Comparison of ENCODE assay signal across 18 cellular contexts in genomic region chr16:64950262-64950661, GRCh38.
DNase-seq lines count a peak whose midpoint lies in the region; ATAC-seq, FAIRE-seq and TF ChIP-seq lines count a peak whose summit lies in the region.
"Had no signal": no experiment of that assay in that cellular context is flagged by ENCODE, and none has a peak within 500 bp of the region (broad histone marks: within the 10 kb centered on the region; RNA-seq: fewer than 3 reads in every experiment).

No MANE protein-coding gene starts in this region.

- intact Hi-C loops in HepG2 (cut with micrococcal nuclease; ENCODE audit: unreplicated experiment), result no loop called here
- intact Hi-C loops in right lobe of liver (cut with DNase I), result no loop called here

- H3K36me3 ChIP-seq in HepG2 (replicated peaks in 1 of 2; ENCODE audit: control insufficient read depth in 1 of 2, insufficient read depth in 2 of 2, low read length in 2 of 2) (no peaks in the 10 kb centered on the region), right lobe of liver (no peaks in the 10 kb centered on the region), RWPE2 (ENCODE audit: low read depth) (peaks cover 10% of the 10 kb centered on the region; the same call in 1 of the 2 replicates), MM.1S (replicated peaks; ENCODE audit: insufficient read depth, low read length) (no peaks in the 10 kb centered on the region)

- H4K20me1 ChIP-seq in HepG2 (ENCODE audit: insufficient read depth, low read length) (no peaks in the 10 kb centered on the region), MM.1S (ENCODE audit: insufficient read depth, low read length) (no peaks in the 10 kb centered on the region)

- peaks cover 46% of the 10 kb centered on the region for H3K9me3 ChIP-seq in HepG2 (ENCODE audit: low read length)
- no peaks in the 10 kb centered on the region for H3K9me3 ChIP-seq in right lobe of liver
- no peaks in the 10 kb centered on the region for H3K9me3 ChIP-seq in RWPE2 (ENCODE audit: severe bottlenecking)
- no peaks in the 10 kb centered on the region; the same call in 1 of the 2 replicates for H3K9me3 ChIP-seq in MM.1S (replicated peaks; ENCODE audit: insufficient read depth, low read length)
- H3K9me3 ChIP-seq: thoracic aorta had no signal

- no peaks in the 10 kb centered on the region for H3K9me2 ChIP-seq in MM.1S (replicated peaks; ENCODE audit: insufficient read depth, low read length)

- no peak for FAIRE-seq in HepG2 (lab: Jason Lieb, UNC)

- no peaks in the 10 kb centered on the region for H3K27me3 ChIP-seq in HepG2 (ENCODE audit: control insufficient read depth in 1 of 2, insufficient read depth in 2 of 2, low read length in 2 of 2)
- H3K27me3 ChIP-seq in right lobe of liver, result no peaks in the 10 kb centered on the region
- no peaks in the 10 kb centered on the region for H3K27me3 ChIP-seq in RWPE2 (ENCODE audit: insufficient read depth, poor library complexity, severe bottlenecking)
- no peaks in the 10 kb centered on the region for H3K27me3 ChIP-seq in MM.1S (replicated peaks; ENCODE audit: insufficient read depth, low read length)
- H3K27me3 ChIP-seq: dorsolateral prefrontal cortex had no signal

- no peak overlapping the region for H3K4me3 ChIP-seq in HepG2 (replicated peaks in 1 of 3; ENCODE audit: insufficient read depth in 1 of 3, low read depth in 2 of 3, low read length in 3 of 3)
- H3K4me3 ChIP-seq in right lobe of liver, result no peak overlapping the region
- no peak overlapping the region for H3K4me3 ChIP-seq in RWPE2 (ENCODE audit: severe bottlenecking)
- H3K4me3 ChIP-seq in fibroblast of the aortic adventitia (ENCODE audit: low read depth, low read length), result no peak overlapping the region
- H3K4me3 ChIP-seq in MM.1S (ENCODE audit: low read length), result no peak overlapping the region
- H3K4me3 ChIP-seq: dorsolateral prefrontal cortex, thoracic aorta had no signal

- TF ChIP-seq EP300 in HepG2 (IDR thresholded peaks at IDR 0.05; ENCODE audit: low read depth in 2 of 2, low read length in 2 of 2) (no peak), HepG2 (CRISPR knock-in tag; IDR thresholded peaks at IDR 0.05; ENCODE audit: borderline replicate concordance) (no peak)

- TF ChIP-seq RAD21 in HepG2 (CRISPR knock-in tag; IDR thresholded peaks at IDR 0.05), result no peak

- POLR2A ChIA-PET in HepG2 (lab: Yijun Ruan, JAX) (no interaction called here), RWPE1 (lab: Yijun Ruan, JAX; ENCODE audit: low non-redundant PET) (no interaction called here)

- DNase-seq in HepG2 (ENCODE audit: low spot score), result no peak
- DNase-seq in right lobe of liver, result no peak
- no peak for DNase-seq in RWPE2 (ENCODE audit: low spot score)
- no peak for DNase-seq in fibroblast of the aortic adventitia (ENCODE audit: low read depth)
- no peak for DNase-seq in NOMO-1 (lab: John Stamatoyannopoulos, UW; ENCODE audit: unreplicated experiment in 2 of 2)
- no peak for DNase-seq in SHP77 (lab: John Stamatoyannopoulos, UW)
- no peak for DNase-seq in RWPE1 (ENCODE audit: low spot score)
- DNase-seq in MM.1S, result no peak
- DNase-seq: ACHN; activated gamma-delta T cell treated with Interleukin-2 at 50 U/mL for 16 hours; GOT3; KBM-7; left ventricle myocardium superior; NCI-H1417 treated with DMSO at 0.1 percent for 48 hours; NCI-H446; stimulated activated CD4-positive, alpha-beta T cell treated with anti-CD3 and anti-CD28 coated beads, Interleukin-2, amount 100 ng/mL, for 24 hours had no signal

- CTCF ChIA-PET in HepG2 (lab: Yijun Ruan, JAX; ENCODE audit: low intra/inter-chr PET ratio, low total read pairs), result no interaction called here
- CTCF ChIA-PET in RWPE1 (lab: Yijun Ruan, JAX), result no interaction called here

- H2AFZ ChIP-seq in HepG2 (ENCODE audit: low read length) (no peak overlapping the region), MM.1S (ENCODE audit: low read length) (no peak overlapping the region)

- H3K4me2 ChIP-seq in HepG2 (ENCODE audit: low read depth, low read length) (no peak overlapping the region), MM.1S (ENCODE audit: low read depth, low read length) (no peak overlapping the region)

- in situ Hi-C loops in HepG2 (cut with HindIII; ENCODE audit: extremely low pct_ligation_motif_present, low pct_unique_long_range_greater_than_20kb), result no loop called here

- no peaks in the 10 kb centered on the region for H3K4me1 ChIP-seq in HepG2 (ENCODE audit: insufficient read depth, low read length)
- no peaks in the 10 kb centered on the region for H3K4me1 ChIP-seq in right lobe of liver
- H3K4me1 ChIP-seq in RWPE2 (ENCODE audit: insufficient read depth, poor library complexity, severe bottlenecking), result no peaks in the 10 kb centered on the region
- no peaks in the 10 kb centered on the region for H3K4me1 ChIP-seq in MM.1S (ENCODE audit: low read length)

- TF ChIP-seq POLR2A in HepG2 (IDR thresholded peaks at IDR 0.05; ENCODE audit: insufficient read depth in 1 of 2, low read depth in 2 of 2, low read length in 2 of 2), result no peak
- TF ChIP-seq POLR2A in right lobe of liver (IDR thresholded peaks at IDR 0.05), result no peak

- H3F3A ChIP-seq in MM.1S (ENCODE audit: insufficient read depth, low read length), result no peaks in the 10 kb centered on the region

- H3K27ac ChIP-seq in HepG2 (ENCODE audit: extremely low read length, insufficient read depth, low read length), result no peak overlapping the region
- no peak overlapping the region for H3K27ac ChIP-seq in right lobe of liver
- H3K27ac ChIP-seq in RWPE2 (ENCODE audit: poor library complexity, severe bottlenecking), result no peak overlapping the region
- no peak overlapping the region for H3K27ac ChIP-seq in RWPE1
- no peak overlapping the region for H3K27ac ChIP-seq in MM.1S (ENCODE audit: low read length)
- H3K27ac ChIP-seq: dorsolateral prefrontal cortex, thoracic aorta had no signal

- BruUV-seq in HepG2 (replicated peaks; lab: Mats Ljungman, UMichigan), result no TSS peak

- 10% methylated on average over 7 of the region's 7 CpGs for WGBS in HepG2 (ENCODE audit: low lambda C conversion rate)
- 43% methylated on average over 5 of the region's 7 CpGs for WGBS in right lobe of liver (ENCODE audit: insufficient coverage, low coverage, low lambda C conversion rate, missing lambda C conversion rate)

- H3K9ac ChIP-seq in HepG2 (ENCODE audit: insufficient read depth, low read depth, low read length) (no peak overlapping the region), MM.1S (ENCODE audit: low read length) (no peak overlapping the region)

- H3K79me2 ChIP-seq in HepG2 (ENCODE audit: insufficient read depth, low read length), result no peaks in the 10 kb centered on the region
- H3K79me2 ChIP-seq in MM.1S (ENCODE audit: low read length), result no peaks in the 10 kb centered on the region

- peak; percentile 43; the same call in 2 of the 3 replicates for ATAC-seq in HepG2
- ATAC-seq in right lobe of liver, result no peak
- no peak for ATAC-seq in RWPE2 (ENCODE audit: low read depth)
- ATAC-seq: left ventricle myocardium superior had no signal

- TF ChIP-seq CTCF in HepG2 (CRISPR knock-in tag; IDR thresholded peaks at IDR 0.05) (no peak), right lobe of liver (IDR thresholded peaks at IDR 0.05) (no peak), RWPE2 (IDR thresholded peaks at IDR 0.05; ENCODE audit: poor library complexity, severe bottlenecking) (peak; percentile 23), fibroblast of the aortic adventitia (IDR thresholded peaks at IDR 0.05; ENCODE audit: insufficient read depth, low read length) (peak; percentile 27), RWPE1 (conservative IDR thresholded peaks at IDR 0.05; ENCODE audit: low read depth) (no peak), MM.1S (IDR thresholded peaks at IDR 0.05; ENCODE audit: low read length) (no peak)

TF ChIP-seq in HepG2, 621 proteins besides CTCF, POLR2A, EP300 and RAD21 (continues in another document):
- TF ChIP-seq KMT2A (CRISPR knock-in tag; IDR thresholded peaks at IDR 0.05) (no peak), HNRNPLL (IDR thresholded peaks at IDR 0.05; ENCODE audit: low read depth, low read length, poor library complexity, severe bottlenecking) (no peak), NRL (CRISPR knock-in tag; IDR thresholded peaks at IDR 0.05; ENCODE audit: borderline replicate concordance) (no peak), STAT5B (CRISPR knock-in tag; IDR thresholded peaks at IDR 0.05) (no peak), RERE (CRISPR knock-in tag; IDR thresholded peaks at IDR 0.05; ENCODE audit: low read depth) (no peak), NCOA2 (CRISPR knock-in tag; IDR thresholded peaks at IDR 0.05) (no peak), ERF (CRISPR knock-in tag; IDR thresholded peaks at IDR 0.05) (no peak)

Comparison
In these comparisons a context has a peak if more than half of its experiments do, and no peak if none do; other contexts are left out.
1. CTCF ChIP-seq: peak in RWPE2 (single experiment) and fibroblast of the aortic adventitia (single experiment); none in HepG2 (single experiment), right lobe of liver (0 of 4), RWPE1 (single experiment) and MM.1S (single experiment).